Comparison of ENCODE assay signal across 9 cellular contexts in the genomic region with DNA sequence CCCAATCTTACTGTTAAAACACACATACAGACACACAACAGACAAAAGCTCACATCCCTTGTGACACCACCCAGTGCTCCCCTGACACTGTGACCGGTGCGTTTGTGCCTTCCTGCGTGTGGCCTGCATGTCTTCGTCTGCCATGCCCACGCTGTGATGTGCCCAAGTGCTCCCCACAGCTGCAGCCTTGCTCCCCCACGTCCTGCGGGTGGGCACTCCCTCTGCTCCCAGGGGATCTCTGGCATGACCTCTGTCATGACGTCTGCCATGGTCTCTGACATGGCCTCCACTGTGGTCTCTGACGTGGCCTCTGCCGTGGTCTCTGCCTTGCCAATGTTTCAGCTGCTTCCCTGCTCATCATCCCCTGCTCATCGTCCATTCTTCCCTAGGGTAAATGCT.
DNase-seq lines count a peak whose midpoint lies in the region; ATAC-seq and TF ChIP-seq lines count a peak whose summit lies in the region.
"Had no signal": no experiment of that assay in that cellular context is flagged by ENCODE, and none has a peak within 500 bp of the region (broad histone marks: within the 10 kb centered on the region; RNA-seq: fewer than 3 reads in every experiment).

No MANE protein-coding gene starts in this region.

- H3K4me3 Mint-ChIP-seq in activated B cell treated with CpG ODN at 0.5 μM for 24 hours = peak overlapping the region; percentile 82
- H3K4me3 Mint-ChIP-seq in natural killer cell treated with Interleukin-12 subunit alpha and Interleukin-12 subunit beta and Interleukin-15 and Interleukin-18, amount 100 ng/mL, for 72 hours = peak overlapping the region; percentile 79

- peak; percentile 12 for ATAC-seq in GM18868 (IDR thresholded peaks at IDR 0.05; ENCODE audit: unreplicated experiment)
- peak; percentile 17 for ATAC-seq in GM21737 (IDR thresholded peaks at IDR 0.05; ENCODE audit: unreplicated experiment)
- peak; percentile 29 for ATAC-seq in activated B cell treated with CpG ODN at 0.5 μM for 24 hours (ENCODE audit: low read depth)
- peak; percentile 1 for ATAC-seq in natural killer cell treated with Interleukin-12 subunit alpha and Interleukin-12 subunit beta and Interleukin-15 and Interleukin-18, amount 100 ng/mL, for 72 hours
- no peak for ATAC-seq in HG03565 (IDR thresholded peaks at IDR 0.05; ENCODE audit: unreplicated experiment)

- TF ChIP-seq POLR2A in erythroblast (IDR thresholded peaks at IDR 0.05; ENCODE audit: low read length) = no peak

- CTCF ChIA-PET in activated B cell treated with CpG ODN at 0.5 μM for 24 hours (lab: Charles Lee) = no interaction called here

- peaks cover 2% of the 10 kb centered on the region for H3K27me3 Mint-ChIP-seq in activated B cell treated with CpG ODN at 0.5 μM for 24 hours
- H3K27me3 Mint-ChIP-seq in natural killer cell treated with Interleukin-12 subunit alpha and Interleukin-12 subunit beta and Interleukin-15 and Interleukin-18, amount 100 ng/mL, for 72 hours = peaks cover 0 to 4% of the 10 kb centered on the region in 2 donors

- H3K4me1 Mint-ChIP-seq in activated B cell treated with CpG ODN at 0.5 μM for 24 hours = peaks cover 30% of the 10 kb centered on the region
- peaks cover 33 to 41% of the 10 kb centered on the region in 2 donors for H3K4me1 Mint-ChIP-seq in natural killer cell treated with Interleukin-12 subunit alpha and Interleukin-12 subunit beta and Interleukin-15 and Interleukin-18, amount 100 ng/mL, for 72 hours (ENCODE audit: low read depth in 2 of 2)

- H3K27ac Mint-ChIP-seq in activated B cell treated with CpG ODN at 0.5 μM for 24 hours = peak overlapping the region; percentile 84
- peak overlapping the region; percentile 88 to 90 for H3K27ac Mint-ChIP-seq in natural killer cell treated with Interleukin-12 subunit alpha and Interleukin-12 subunit beta and Interleukin-15 and Interleukin-18, amount 100 ng/mL, for 72 hours

- TF ChIP-seq CTCF in activated B cell treated with CpG ODN at 0.5 μM for 24 hours (IDR thresholded peaks at IDR 0.05) = no peak

- POLR2A ChIA-PET in activated B cell treated with CpG ODN at 0.5 μM for 24 hours (lab: Charles Lee) = interaction anchor here (0.6 to 1.7 kb wide), 4 partner anchors 182 to 877 kb away, joined by 4 to 15 read pairs (median 4); a partner anchor contains a TSS

- intact Hi-C loops in activated B cell treated with CpG ODN at 0.5 μM for 24 hours (cut with micrococcal nuclease) = loop anchor here (1.0 to 10.0 kb wide), 6 partner anchors 131 to 495 kb away; a partner anchor contains a TSS

- DNase-seq in activated B cell treated with CpG ODN at 0.5 μM for 24 hours (peak; percentile 22), erythroblast (lab: John Stamatoyannopoulos, UW) (no peak), inferior parietal cortex (ENCODE audit: extremely low spot score) (no peak), EL (no peak)
- peak; percentile 45 for DNase-seq in natural killer cell treated with Interleukin-12 subunit alpha and Interleukin-12 subunit beta and Interleukin-15 and Interleukin-18, amount 100 ng/mL, for 72 hours (ENCODE audit: low spot score)
- DNase-seq: brain microvascular endothelial cell had no signal

- no peaks in the 10 kb centered on the region for H3K9me3 Mint-ChIP-seq in activated B cell treated with CpG ODN at 0.5 μM for 24 hours
- H3K9me3 Mint-ChIP-seq in natural killer cell treated with Interleukin-12 subunit alpha and Interleukin-12 subunit beta and Interleukin-15 and Interleukin-18, amount 100 ng/mL, for 72 hours = no peaks in the 10 kb centered on the region

- no peaks in the 10 kb centered on the region for H3K36me3 Mint-ChIP-seq in activated B cell treated with CpG ODN at 0.5 μM for 24 hours (ENCODE audit: low read depth)
- no peaks in the 10 kb centered on the region for H3K36me3 Mint-ChIP-seq in natural killer cell treated with Interleukin-12 subunit alpha and Interleukin-12 subunit beta and Interleukin-15 and Interleukin-18, amount 100 ng/mL, for 72 hours

Comparison
In these comparisons a context has a peak if more than half of its experiments do, and no peak if none do; other contexts are left out.
1. DNase-seq: peak in activated B cell treated with CpG ODN at 0.5 μM for 24 hours (single experiment) and natural killer cell treated with Interleukin-12 subunit alpha and Interleukin-12 subunit beta and Interleukin-15 and Interleukin-18, amount 100 ng/mL, for 72 hours (single experiment); none in erythroblast (0 of 2), inferior parietal cortex (single experiment) and EL (single experiment).